In the genomic region with DNA sequence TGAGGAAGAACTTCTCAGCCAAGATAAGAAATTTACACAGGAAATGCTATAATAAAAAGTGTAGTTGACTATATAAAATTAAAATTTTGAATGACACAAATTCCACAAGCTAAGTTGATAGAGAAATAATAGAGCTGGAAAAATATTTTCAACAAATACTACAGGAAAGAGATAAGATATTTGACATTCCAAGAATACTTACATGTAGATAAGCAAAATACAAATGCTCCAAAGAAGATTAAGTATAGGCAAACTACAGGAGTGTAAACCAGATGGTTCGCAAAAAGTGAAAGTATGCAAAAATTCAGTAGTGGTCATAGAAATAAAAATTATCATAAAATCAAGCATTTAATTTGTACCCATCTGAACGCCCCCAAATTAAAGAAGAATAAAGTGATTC, we compare ENCODE assay signal across 23 cellular contexts.
"Had no signal": no experiment of that assay in that cellular context is flagged by ENCODE, and none has a peak within 500 bp of the region (broad histone marks: within the 10 kb centered on the region; RNA-seq: fewer than 3 reads in every experiment).

No MANE protein-coding gene starts in this region.

- H3K27ac ChIP-seq: SJSA1, VCaP had no signal

- H3K4me3 ChIP-seq: K562, SJSA1 had no signal

- ATAC-seq: activated naive CD4-positive, alpha-beta T cell treated with anti-CD3 and anti-CD28 coated beads, Interleukin-2, amount 50 U/mL, for 72 hours; activated naive CD8-positive, alpha-beta T cell treated with anti-CD3 and anti-CD28 coated beads, Interleukin-2, amount 50 U/mL, for 24 hours; activated T-cell treated with anti-CD3 and anti-CD28 coated beads, Interleukin-2, amount 50 U/mL, for 4 hours; K562 had no signal

- FAIRE-seq: astrocyte, K562 had no signal

- DNase-seq: activated CD4-positive, alpha-beta memory T cell treated with anti-CD3 and anti-CD28 coated beads for 36 hours; activated CD4-positive, alpha-beta T cell treated with anti-CD3 and anti-CD28 coated beads, Interleukin-2, amount 10 ng/mL, durations not matched to agents 7 days and 5 days; activated CD4-positive, CD25-positive, alpha-beta regulatory T cell; activated CD8-positive, alpha-beta memory T cell treated with anti-CD3 and anti-CD28 coated beads for 24 hours; activated effector memory CD4-positive, alpha-beta T cell treated with anti-CD3 and anti-CD28 coated beads, Interleukin-2, amount 50 U/mL, for 16 hours; activated naive CD4-positive, alpha-beta T cell treated with Interleukin-2 at 50 U/mL for 16 hours; activated naive CD8-positive, alpha-beta T cell treated with anti-CD3 and anti-CD28 coated beads, Interleukin-2, amount 50 U/mL, for 24 hours; activated T-cell treated with anti-CD3 and anti-CD28 coated beads, Interleukin-2, amount 50 U/mL, for 4 hours; amygdala; Kasumi-1; NCI-H1048; NCI-H1930; NCI-H2171 treated with DMSO at 0.1 percent for 48 hours; NCI-H345; NCI-H510A; NCI-H526 treated with DMSO at 0.1 percent for 48 hours; NCI-H82; Right ventricle myocardium superior had no signal
